Comparison of ENCODE assay signal across 14 cellular contexts in genomic region chr3:42476225-42477160, GRCh38. TPM values are rescaled to one million over a fixed set of nuclear protein-coding genes. Genes with fewer than 3 reads are reported as not detected.
DNase-seq lines count a peak whose midpoint lies in the region; ATAC-seq and TF ChIP-seq lines count a peak whose summit lies in the region.
"Had no signal": no experiment of that assay in that cellular context is flagged by ENCODE, and none has a peak within 500 bp of the region (broad histone marks: within the 10 kb centered on the region; RNA-seq: fewer than 3 reads in every experiment).

No MANE protein-coding gene starts in this region.

- TF ChIP-seq POLR2A in body of pancreas (IDR thresholded peaks at IDR 0.05), result no peak

- peak; percentile 40 to 43 for ATAC-seq in natural killer cell treated with Interleukin-12 subunit alpha and Interleukin-12 subunit beta and Interleukin-15 and Interleukin-18, amount 100 ng/mL, for 72 hours
- ATAC-seq in natural killer cell (no peak), body of pancreas (peak; percentile 82), left lung (peak; percentile 92), GM19455 (IDR thresholded peaks at IDR 0.05; ENCODE audit: unreplicated experiment) (no peak)

- H3K9me3 ChIP-seq in body of pancreas (peaks cover 0 to under 1% (median 0%) of the 10 kb centered on the region in 3 donors), left lung (peaks cover 0 to 9% of the 10 kb centered on the region in 2 donors)
- H3K9me3 ChIP-seq in effector memory CD4-positive, alpha-beta T cell (ENCODE audit: control insufficient read depth, low read length), result peaks cover 3% of the 10 kb centered on the region
- H3K9me3 ChIP-seq: Caco-2 had no signal

- peaks cover 7% of the 10 kb centered on the region for H3K9me3 Mint-ChIP-seq in natural killer cell treated with Interleukin-12 subunit alpha and Interleukin-12 subunit beta and Interleukin-15 and Interleukin-18, amount 100 ng/mL, for 72 hours
- H3K9me3 Mint-ChIP-seq in natural killer cell, result peaks cover 4 to 8% of the 10 kb centered on the region in 2 donors

- H3K27me3 ChIP-seq in body of pancreas (no peaks in the 10 kb centered on the region), left lung (no peaks in the 10 kb centered on the region)
- H3K27me3 ChIP-seq in effector memory CD4-positive, alpha-beta T cell (replicated peaks; ENCODE audit: control insufficient read depth, insufficient read depth, low read length, poor library complexity, severe bottlenecking), result no peaks in the 10 kb centered on the region

- no peak for TF ChIP-seq CTCF in natural killer cell (IDR thresholded peaks at IDR 0.05)
- peak in 1 of 7 experiments; percentile 4 for TF ChIP-seq CTCF in body of pancreas (IDR thresholded peaks at IDR 0.05)
- TF ChIP-seq CTCF in left lung (IDR thresholded peaks at IDR 0.05), result no peak

- intact Hi-C loops in natural killer cell (cut with micrococcal nuclease) (no loop called here), body of pancreas (cut with DNase I) (no loop called here), left lung (cut with DNase I) (no loop called here)

- no peaks in the 10 kb centered on the region for H3K36me3 ChIP-seq in body of pancreas (replicated peaks in 1 of 2; ENCODE audit: insufficient read depth in 1 of 2, low read depth in 2 of 2)
- no peaks in the 10 kb centered on the region for H3K36me3 ChIP-seq in left lung
- H3K36me3 ChIP-seq in effector memory CD4-positive, alpha-beta T cell (ENCODE audit: control insufficient read depth, insufficient read depth, low read length), result no peaks in the 10 kb centered on the region

- no peaks in the 10 kb centered on the region for H3K4me1 Mint-ChIP-seq in natural killer cell treated with Interleukin-12 subunit alpha and Interleukin-12 subunit beta and Interleukin-15 and Interleukin-18, amount 100 ng/mL, for 72 hours (ENCODE audit: low read depth in 2 of 2)
- peaks cover 0 to 4% of the 10 kb centered on the region in 2 donors for H3K4me1 Mint-ChIP-seq in natural killer cell

- whole genome bisulfite sequencing in body of pancreas, 2 donors, result 52 to 56% methylated on average over 7 to 8 of the region's 8 CpGs

- H3K4me3 ChIP-seq in body of pancreas, result no peak overlapping the region
- no peak overlapping the region for H3K4me3 ChIP-seq in left lung
- H3K4me3 ChIP-seq in effector memory CD4-positive, alpha-beta T cell (ENCODE audit: insufficient read depth, low read depth, low read length, poor library complexity, severe bottlenecking), result no peak overlapping the region

- no peak for DNase-seq in natural killer cell treated with Interleukin-12 subunit alpha and Interleukin-12 subunit beta and Interleukin-15 and Interleukin-18, amount 100 ng/mL, for 72 hours (ENCODE audit: low spot score)
- DNase-seq in natural killer cell (no peak), body of pancreas (peak; percentile 43 to 89 (median 64)), left lung (peak; percentile 84 to 86), OCI-M2 (lab: John Stamatoyannopoulos, UW; ENCODE audit: unreplicated experiment) (no peak), NCI-H526 (lab: John Stamatoyannopoulos, UW) (no peak)
- DNase-seq in effector memory CD4-positive, alpha-beta T cell, result no peak
- DNase-seq: activated CD4-positive, alpha-beta T cell treated with anti-CD3 and anti-CD28 coated beads, Interleukin-2, amount 50 U/mL, for 4 hours; Caco-2; HCEC 1CT; NCI-H446; stimulated activated naive CD4-positive, alpha-beta T cell had no signal

- H3K27me3 Mint-ChIP-seq in natural killer cell treated with Interleukin-12 subunit alpha and Interleukin-12 subunit beta and Interleukin-15 and Interleukin-18, amount 100 ng/mL, for 72 hours, result peaks cover 15 to 23% of the 10 kb centered on the region in 2 donors
- peaks cover 13 to 22% of the 10 kb centered on the region in 2 donors for H3K27me3 Mint-ChIP-seq in natural killer cell (ENCODE audit: low read depth in 2 of 2)

- H3K4me1 ChIP-seq in body of pancreas (peaks cover 3% of the 10 kb centered on the region), left lung (peaks cover 0 to 24% of the 10 kb centered on the region in 2 donors)
- no peaks in the 10 kb centered on the region for H3K4me1 ChIP-seq in effector memory CD4-positive, alpha-beta T cell (ENCODE audit: control insufficient read depth, insufficient read depth, low read length, poor library complexity, severe bottlenecking)
- H3K4me1 ChIP-seq: Caco-2 had no signal

- H3K27ac Mint-ChIP-seq in natural killer cell treated with Interleukin-12 subunit alpha and Interleukin-12 subunit beta and Interleukin-15 and Interleukin-18, amount 100 ng/mL, for 72 hours, result no peak overlapping the region
- no peak overlapping the region for H3K27ac Mint-ChIP-seq in natural killer cell

- H3K27ac ChIP-seq in body of pancreas, result peak overlapping the region in 1 of 4 donors; percentile 37
- H3K27ac ChIP-seq in left lung, result peak overlapping the region in 1 of 2 donors; percentile 37
- no peak overlapping the region for H3K27ac ChIP-seq in effector memory CD4-positive, alpha-beta T cell (ENCODE audit: insufficient read depth, low read length, poor library complexity, severe bottlenecking)
- H3K27ac ChIP-seq: HL-60 had no signal

- H3K4me3 Mint-ChIP-seq in natural killer cell treated with Interleukin-12 subunit alpha and Interleukin-12 subunit beta and Interleukin-15 and Interleukin-18, amount 100 ng/mL, for 72 hours, result no peak overlapping the region
- no peak overlapping the region for H3K4me3 Mint-ChIP-seq in natural killer cell

- peaks cover 11% of the 10 kb centered on the region for H3K36me3 Mint-ChIP-seq in natural killer cell treated with Interleukin-12 subunit alpha and Interleukin-12 subunit beta and Interleukin-15 and Interleukin-18, amount 100 ng/mL, for 72 hours
- peaks cover 10% of the 10 kb centered on the region for H3K36me3 Mint-ChIP-seq in natural killer cell

RNA-seq across cellular contexts. Expression of gene VIPR1, which starts 25.9 kb away (rescaled TPM):
- under 1 TPM in 1 of 2 donors, not detected in 1; 0.69 TPM for total RNA-seq in natural killer cell treated with Interleukin-12 subunit alpha and Interleukin-12 subunit beta and Interleukin-15 and Interleukin-18, amount 100 ng/mL, for 72 hours
- total RNA-seq in natural killer cell (1 to 10 TPM; 2.3 to 3.1 (median 2.4) TPM), body of pancreas (10 to 100 TPM in 1 of 2 donors, under 1 TPM in 1; 0.99 to 10.6 TPM), left lung (10 to 100 TPM; 60.7 to 82.5 TPM)

Comparison
In these comparisons a context has a peak if more than half of its experiments do, and no peak if none do; other contexts are left out.
1. ATAC-seq: peak in natural killer cell treated with Interleukin-12 subunit alpha and Interleukin-12 subunit beta and Interleukin-15 and Interleukin-18, amount 100 ng/mL, for 72 hours (2 of 2), body of pancreas (single experiment) and left lung (single experiment); none in natural killer cell (0 of 3) and GM19455 (single experiment).
2. DNase-seq: peak in body of pancreas (4 of 4) and left lung (2 of 2); none in natural killer cell treated with Interleukin-12 subunit alpha and Interleukin-12 subunit beta and Interleukin-15 and Interleukin-18, amount 100 ng/mL, for 72 hours (single experiment), natural killer cell (single experiment), OCI-M2 (single experiment), NCI-H526 (0 of 2) and effector memory CD4-positive, alpha-beta T cell (0 of 3).
3. RNA of gene VIPR1, which starts 25.9 kb away (total RNA-seq): 60.7 to 82.5 TPM in left lung; 0.99 to 10.6 TPM in body of pancreas, 2.3 to 3.1 TPM in natural killer cell and 0.69 TPM in natural killer cell treated with Interleukin-12 subunit alpha and Interleukin-12 subunit beta and Interleukin-15 and Interleukin-18, amount 100 ng/mL, for 72 hours; every median in the first group is over 4 times any median in the second.